Comparison of ENCODE assay signal across 8 cellular contexts in the genomic region with DNA sequence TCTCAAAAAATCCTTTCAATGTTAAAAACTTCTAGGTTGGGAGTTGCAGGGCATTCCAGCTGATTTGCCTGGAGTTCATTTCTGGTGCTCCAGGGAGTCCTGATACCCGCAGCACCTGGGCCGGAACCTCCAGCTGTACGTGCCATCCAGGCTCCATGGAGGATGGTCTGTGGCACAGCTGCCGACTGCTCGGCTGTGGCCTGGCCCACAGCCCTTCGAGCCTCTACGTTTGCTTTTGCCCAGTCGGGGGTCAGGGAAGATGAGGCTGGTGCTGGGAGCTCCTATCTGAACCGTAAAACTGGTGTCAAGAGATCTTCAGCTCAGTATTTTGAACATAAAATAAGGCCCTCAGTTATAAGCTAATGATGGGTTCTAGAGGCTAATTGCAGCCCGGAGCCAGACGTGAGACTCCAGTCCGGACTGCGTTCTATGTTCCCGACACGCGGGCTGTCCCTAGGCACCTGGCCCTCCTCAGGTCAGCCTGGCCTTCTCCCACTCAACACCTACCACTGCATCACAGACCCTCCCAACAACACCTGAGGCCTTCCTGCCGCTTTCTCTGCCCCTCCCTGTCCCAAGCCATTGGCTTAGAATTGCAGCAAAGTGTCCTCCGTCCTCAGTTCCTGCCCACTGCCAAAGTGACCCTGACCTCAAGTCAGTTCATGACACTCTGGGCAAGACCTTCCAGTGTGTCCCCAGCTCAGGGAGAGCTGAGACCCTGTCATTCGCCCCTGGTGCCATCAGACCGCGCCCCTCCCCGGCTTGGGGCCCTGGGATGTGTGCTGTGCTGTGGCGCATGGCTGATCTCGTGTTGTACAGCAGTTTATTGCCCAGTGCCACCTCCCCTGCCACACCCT.
DNase-seq lines count a peak whose midpoint lies in the region; ATAC-seq and TF ChIP-seq lines count a peak whose summit lies in the region.

No MANE protein-coding gene starts in this region.

- H3K4me2 ChIP-seq in BLaER1 = 0 out of 2 replicates have a peak overlapping the region, but pooled peaks have one; percentile 28

- peak; percentile 37 for DNase-seq in NCI-H69 (lab: John Stamatoyannopoulos, UW)
- no peak for DNase-seq in epithelial cell of prostate (ENCODE audit: low read depth, low spot score)
- DNase-seq in prostate gland (ENCODE audit: low spot score) = no peak
- DNase-seq in OCI-M1 (lab: John Stamatoyannopoulos, UW) = no peak
- DNase-seq in activated CD4-positive, alpha-beta T cell treated with anti-CD3 and anti-CD28 coated beads, Interleukin-2, amount 50 U/mL, for 48 hours = no peak
- DNase-seq in activated CD4-positive, alpha-beta T cell treated with anti-CD3 and anti-CD28 coated beads for 4 hours = no peak

- TF ChIP-seq POLR2A in prostate gland (IDR thresholded peaks at IDR 0.05) = no peak

- intact Hi-C loops in prostate gland (cut with DNase I) = loop anchor here (5.0 to 10.0 kb wide), 2 partner anchors 128 to 300 kb away; no protein-coding TSS in a partner anchor

- H3K4me3 ChIP-seq in BLaER1 = no peak overlapping the region
- H3K4me3 ChIP-seq in prostate gland = no peak overlapping the region

- WGBS in prostate gland = 80% methylated on average over 24 of the region's 24 CpGs

- peaks cover 40% of the 10 kb centered on the region for H3K36me3 ChIP-seq in BLaER1
- H3K36me3 ChIP-seq in prostate gland = no peaks in the 10 kb centered on the region

- H3K4me1 ChIP-seq in BLaER1 (peaks cover 51% of the 10 kb centered on the region), prostate gland (replicated peaks) (peaks cover 18% of the 10 kb centered on the region)

- ATAC-seq in HG03139 (IDR thresholded peaks at IDR 0.05; ENCODE audit: unreplicated experiment) = no peak

- TF ChIP-seq CTCF in prostate gland (IDR thresholded peaks at IDR 0.05) = no peak

- H3K27me3 ChIP-seq in BLaER1 (no peaks in the 10 kb centered on the region), prostate gland (replicated peaks; ENCODE audit: insufficient read depth) (no peaks in the 10 kb centered on the region)

- H3K9me3 ChIP-seq in BLaER1 (no peaks in the 10 kb centered on the region), prostate gland (no peaks in the 10 kb centered on the region)

- H3K27ac ChIP-seq in BLaER1 (0 out of 2 replicates have a peak overlapping the region, but pooled peaks have one; percentile 5), epithelial cell of prostate (peak overlapping the region; percentile 74), prostate gland (peak overlapping the region; percentile 83 to 85)

- peak overlapping the region; percentile 27; the same call in 1 of the 2 replicates for H3K9ac ChIP-seq in BLaER1

- no peaks in the 10 kb centered on the region; the same call in 1 of the 2 replicates for H4K20me1 ChIP-seq in BLaER1

Comparison
In these comparisons a context has a peak if more than half of its experiments do, and no peak if none do; other contexts are left out.
1. H3K27ac ChIP-seq: peak in every context shown above with its lines; median percentile 84 in prostate gland; 74 in epithelial cell of prostate; 5 in BLaER1.